8 cellular contexts compared by ENCODE assay signal in the genomic region with DNA sequence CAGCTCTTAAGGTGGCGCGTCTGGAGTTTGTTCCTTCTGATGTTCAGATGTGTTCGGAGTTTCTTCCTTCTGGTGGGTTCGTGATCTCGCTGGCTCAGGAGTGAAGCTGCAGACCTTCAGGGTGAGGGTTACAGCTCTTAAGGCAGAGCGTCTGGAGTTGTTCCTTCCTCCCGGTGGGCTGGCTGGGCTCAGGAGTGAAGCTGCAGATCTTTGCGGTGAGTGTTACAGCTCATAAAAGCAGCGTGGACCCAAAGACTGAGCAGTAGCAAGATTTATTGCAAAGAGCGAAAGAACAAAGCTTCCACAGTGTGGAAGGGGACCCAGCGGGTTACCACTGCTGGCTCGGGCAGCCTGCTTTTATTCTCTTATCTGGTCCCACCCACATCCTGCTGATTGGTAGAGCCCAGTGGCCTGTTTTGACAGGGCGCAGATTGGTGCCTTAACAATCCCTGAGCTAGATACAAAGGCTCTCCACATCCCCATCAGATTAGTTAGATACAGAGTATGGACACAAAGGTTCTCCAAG.
A peak's percentile ranks its signal among the peaks of the same experiment; 100 is the strongest.
DNase-seq lines count a peak whose midpoint lies in the region; ATAC-seq and TF ChIP-seq lines count a peak whose summit lies in the region.
"Not testable (repeated sequence)": the region's sequence is repeated elsewhere in the genome, so short reads cannot be mapped to it uniquely, and the experiment has no call there.

No MANE protein-coding gene starts in this region.

- CTCF ChIA-PET in CD4-positive, alpha-beta memory T cell (lab: Charles Lee; ENCODE audit: partially characterized antibody) = interaction anchor here (0.7 to 1.8 kb wide), 4 partner anchors 16 to 698 kb away, joined by 3 to 9 read pairs (median 4); partner anchors contain the start of genes ODR4 and TPR

- peaks cover 0 to 12% (median 7%) of the 10 kb centered on the region in 8 donors for H3K9me3 Mint-ChIP-seq in CD4-positive, alpha-beta memory T cell
- H3K9me3 Mint-ChIP-seq in activated naive CD8-positive, alpha-beta T cell treated with anti-CD3 and anti-CD28 coated beads for 36 hours; stimulated activated naive B cell treated with anti-CD40 and anti-IgM and Interleukin-4, amounts not matched to agents 10 μg/mL and 1 μg/mL and 100 μg/mL, for 72 hours: not testable (repeated sequence)

- peak overlapping the region; percentile 57 to 89 (median 76) for H3K27ac Mint-ChIP-seq in CD4-positive, alpha-beta memory T cell
- H3K27ac Mint-ChIP-seq in activated naive CD8-positive, alpha-beta T cell treated with anti-CD3 and anti-CD28 coated beads for 36 hours = peak overlapping the region; percentile 84
- peak overlapping the region; percentile 90 for H3K27ac Mint-ChIP-seq in stimulated activated naive B cell treated with anti-CD40 and anti-IgM and Interleukin-4, amounts not matched to agents 10 μg/mL and 1 μg/mL and 100 μg/mL, for 72 hours

- H3K27ac ChIP-seq in CD4-positive, alpha-beta memory T cell (ENCODE audit: low read depth, low read length) = not testable (repeated sequence)
- H3K27ac ChIP-seq in KMS-11 = peak overlapping the region; percentile 91

- not testable (repeated sequence) for H3K36me3 Mint-ChIP-seq in CD4-positive, alpha-beta memory T cell; activated naive CD8-positive, alpha-beta T cell treated with anti-CD3 and anti-CD28 coated beads for 36 hours; stimulated activated naive B cell treated with anti-CD40 and anti-IgM and Interleukin-4, amounts not matched to agents 10 μg/mL and 1 μg/mL and 100 μg/mL, for 72 hours

- not testable (repeated sequence) for H3K27me3 ChIP-seq in CD4-positive, alpha-beta memory T cell (ENCODE audit: insufficient read depth, low read length); KMS-11 (ENCODE audit: insufficient read depth, low read depth)

- H3K9me3 ChIP-seq in CD4-positive, alpha-beta memory T cell (ENCODE audit: control insufficient read depth in 1 of 2, low read length in 2 of 2) = not testable (repeated sequence)

- TF ChIP-seq CTCF in KMS-11 (conservative IDR thresholded peaks at IDR 0.05; ENCODE audit: low read depth, low read length) = not testable (repeated sequence)

- intact Hi-C loops in CD4-positive, alpha-beta memory T cell (cut with micrococcal nuclease) = loop anchor here (1.0 kb wide), 1 partner anchor 19 kb away; no protein-coding TSS in a partner anchor

- H3K4me1 Mint-ChIP-seq in CD4-positive, alpha-beta memory T cell = peaks cover 4 to 12% (median 7%) of the 10 kb centered on the region in 4 donors
- not testable (repeated sequence) for H3K4me1 Mint-ChIP-seq in activated naive CD8-positive, alpha-beta T cell treated with anti-CD3 and anti-CD28 coated beads for 36 hours; stimulated activated naive B cell treated with anti-CD40 and anti-IgM and Interleukin-4, amounts not matched to agents 10 μg/mL and 1 μg/mL and 100 μg/mL, for 72 hours

- POLR2A ChIA-PET in CD4-positive, alpha-beta memory T cell (lab: Charles Lee; ENCODE audit: partially characterized antibody) = interaction anchor here (1.0 to 2.3 kb wide), 4 partner anchors 14 to 86 kb away, joined by 3 to 24 read pairs (median 8); no protein-coding TSS in a partner anchor

- not testable (repeated sequence) for H3K36me3 ChIP-seq in CD4-positive, alpha-beta memory T cell (ENCODE audit: insufficient read depth, low read length); KMS-11 (ENCODE audit: insufficient read depth)

- peak in 4 of 5 donors; percentile 11 to 37 (median 28) for DNase-seq in CD4-positive, alpha-beta memory T cell
- peak; percentile 21 for DNase-seq in activated CD4-positive, alpha-beta T cell treated with anti-CD3 and anti-CD28 coated beads for 48 hours
- peak; percentile 26 for DNase-seq in activated naive CD8-positive, alpha-beta T cell treated with anti-CD3 and anti-CD28 coated beads for 36 hours
- peak; percentile 21 for DNase-seq in kidney tubule cell (ENCODE audit: low spot score)
- DNase-seq in stimulated activated naive B cell treated with anti-CD40 and anti-IgM and Interleukin-4, amounts not matched to agents 10 μg/mL and 1 μg/mL and 100 μg/mL, for 72 hours = not testable (repeated sequence)

- H3K4me3 Mint-ChIP-seq in CD4-positive, alpha-beta memory T cell = peak overlapping the region; percentile 82 to 94 (median 88)
- H3K4me3 Mint-ChIP-seq in activated naive CD8-positive, alpha-beta T cell treated with anti-CD3 and anti-CD28 coated beads for 36 hours = peak overlapping the region; percentile 84
- H3K4me3 Mint-ChIP-seq in stimulated activated naive B cell treated with anti-CD40 and anti-IgM and Interleukin-4, amounts not matched to agents 10 μg/mL and 1 μg/mL and 100 μg/mL, for 72 hours = peak overlapping the region; percentile 86 to 88

- peaks cover 41% of the 10 kb centered on the region for H3K79me2 ChIP-seq in KMS-11 (ENCODE audit: insufficient read depth, low read depth)

- ATAC-seq in GM18909 (IDR thresholded peaks at IDR 0.05; ENCODE audit: poor library complexity, unreplicated experiment) (peak; percentile 38), HG02642 (IDR thresholded peaks at IDR 0.05; ENCODE audit: poor library complexity, unreplicated experiment) (peak; percentile 30)
- ATAC-seq in stimulated activated naive B cell treated with anti-CD40 and anti-IgM and Interleukin-4, amounts not matched to agents 10 μg/mL and 1 μg/mL and 100 μg/mL, for 72 hours (replicated peaks) = peak in 1 of 2 donors; percentile 16

- H4K20me1 ChIP-seq in KMS-11 (ENCODE audit: insufficient read depth) = not testable (repeated sequence)

- H3K4me2 ChIP-seq in KMS-11 = peak overlapping the region; percentile 21; the same call in 1 of the 2 replicates

- H3K27me3 Mint-ChIP-seq in CD4-positive, alpha-beta memory T cell; activated naive CD8-positive, alpha-beta T cell treated with anti-CD3 and anti-CD28 coated beads for 36 hours; stimulated activated naive B cell treated with anti-CD40 and anti-IgM and Interleukin-4, amounts not matched to agents 10 μg/mL and 1 μg/mL and 100 μg/mL, for 72 hours: not testable (repeated sequence)

- H3K4me3 ChIP-seq in CD4-positive, alpha-beta memory T cell (ENCODE audit: low read length in 2 of 2) = peak overlapping the region in 1 of 2 donors; percentile 31
- peak overlapping the region; percentile 67 for H3K4me3 ChIP-seq in KMS-11 (IDR thresholded peaks at IDR 0.05; ENCODE audit: insufficient read depth, low read depth, low read length)

- peak overlapping the region; percentile 91 for H3K9ac ChIP-seq in KMS-11

- H2AFZ ChIP-seq in KMS-11 (ENCODE audit: low read depth) = peak overlapping the region; percentile 77

- H3K4me1 ChIP-seq in CD4-positive, alpha-beta memory T cell (ENCODE audit: insufficient read depth, low read length) = not testable (repeated sequence)
- H3K4me1 ChIP-seq in KMS-11 (ENCODE audit: low read depth, poor library complexity, severe bottlenecking) = peaks cover 15% of the 10 kb centered on the region
